ENCODE assay signal across 8 cellular contexts in the genomic region with DNA sequence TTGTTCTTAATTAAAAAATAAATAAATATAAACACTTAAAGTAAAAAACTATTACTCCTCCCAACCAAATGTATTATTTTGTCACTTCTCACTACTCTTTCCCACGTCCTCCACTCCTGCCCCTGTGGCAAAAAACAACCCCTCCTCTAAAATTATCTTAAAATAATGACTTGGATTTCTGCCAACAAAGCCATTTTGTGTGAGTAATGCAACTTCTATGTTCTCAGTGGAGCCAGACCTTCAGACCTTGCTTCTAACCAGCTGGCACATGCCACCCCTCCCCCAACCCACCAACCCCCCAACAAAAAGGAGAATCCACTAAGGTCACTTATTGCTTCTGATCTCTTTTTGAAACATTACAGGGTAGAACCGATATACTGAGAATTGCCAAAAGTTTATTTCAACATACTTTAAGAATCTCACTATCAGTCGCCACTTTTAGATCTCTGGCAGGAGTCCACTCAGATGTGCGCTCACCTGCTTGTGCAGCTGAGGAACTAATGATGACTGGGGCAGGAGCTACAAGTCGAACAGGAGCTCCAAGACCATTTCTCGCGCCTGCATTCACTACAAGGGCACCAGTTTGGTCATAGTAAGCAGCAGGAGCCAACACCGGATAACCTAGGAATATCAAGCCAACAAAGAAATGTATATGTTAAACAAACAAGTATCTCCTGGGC. TPM values are rescaled to one million over a fixed set of nuclear protein-coding genes. Genes with fewer than 3 reads are reported as not detected.
DNase-seq lines count a peak whose midpoint lies in the region; ATAC-seq and TF ChIP-seq lines count a peak whose summit lies in the region.

No MANE protein-coding gene starts in this region.

- peaks cover 65% of the 10 kb centered on the region for H3K4me1 Mint-ChIP-seq in chondrocyte (ENCODE audit: low read depth)
- no peaks in the 10 kb centered on the region for H3K4me1 Mint-ChIP-seq in neural progenitor cell
- peaks cover 9 to 12% (median 12%) of the 10 kb centered on the region in 4 donors for H3K4me1 Mint-ChIP-seq in CD4-positive, alpha-beta memory T cell

- no peaks in the 10 kb centered on the region for H3K4me1 ChIP-seq in neural progenitor cell
- H3K4me1 ChIP-seq in CD4-positive, alpha-beta memory T cell (ENCODE audit: insufficient read depth, low read length) = no peaks in the 10 kb centered on the region

- H3K36me3 Mint-ChIP-seq in chondrocyte (ENCODE audit: low read depth) = peaks cover 37% of the 10 kb centered on the region
- peaks cover 65% of the 10 kb centered on the region for H3K36me3 Mint-ChIP-seq in neural progenitor cell
- H3K36me3 Mint-ChIP-seq in CD4-positive, alpha-beta memory T cell = peaks cover 63 to 89% of the 10 kb centered on the region in 2 donors

- H3K9me3 ChIP-seq in neural progenitor cell (ENCODE audit: low read depth) = no peaks in the 10 kb centered on the region
- no peaks in the 10 kb centered on the region for H3K9me3 ChIP-seq in CD4-positive, alpha-beta memory T cell (ENCODE audit: control insufficient read depth in 1 of 2, low read length in 2 of 2)

- no peak overlapping the region for H2AFZ ChIP-seq in neural progenitor cell (replicated peaks)

- H3K27me3 ChIP-seq in neural progenitor cell = no peaks in the 10 kb centered on the region
- H3K27me3 ChIP-seq in CD4-positive, alpha-beta memory T cell (ENCODE audit: insufficient read depth, low read length) = no peaks in the 10 kb centered on the region

- H3K4me2 ChIP-seq in neural progenitor cell = no peak overlapping the region

- no peak for TF ChIP-seq CTCF in chondrocyte (IDR thresholded peaks at IDR 0.05)
- TF ChIP-seq CTCF in neural progenitor cell (IDR thresholded peaks at IDR 0.05) = no peak

- H3K4me3 ChIP-seq in neural progenitor cell = no peak overlapping the region
- no peak overlapping the region for H3K4me3 ChIP-seq in CD4-positive, alpha-beta memory T cell (ENCODE audit: low read length in 2 of 2)

- peak overlapping the region; percentile 48 for H3K27ac ChIP-seq in neural progenitor cell
- no peak overlapping the region for H3K27ac ChIP-seq in CD4-positive, alpha-beta memory T cell (ENCODE audit: low read depth, low read length)

- H3K27ac Mint-ChIP-seq in chondrocyte (ENCODE audit: unreplicated experiment) = peak overlapping the region; percentile 95
- H3K27ac Mint-ChIP-seq in neural progenitor cell = no peak overlapping the region
- peak overlapping the region in 3 of 7 donors; percentile 29 to 77 (median 50) for H3K27ac Mint-ChIP-seq in CD4-positive, alpha-beta memory T cell

- intact Hi-C loops in CD4-positive, alpha-beta memory T cell (cut with micrococcal nuclease) = no loop called here

- H3K27me3 Mint-ChIP-seq in chondrocyte (ENCODE audit: low read depth) = no peaks in the 10 kb centered on the region
- peaks cover 2% of the 10 kb centered on the region for H3K27me3 Mint-ChIP-seq in neural progenitor cell (ENCODE audit: insufficient read depth, low read depth)
- no peaks in the 10 kb centered on the region for H3K27me3 Mint-ChIP-seq in CD4-positive, alpha-beta memory T cell

- H4K20me1 ChIP-seq in neural progenitor cell (ENCODE audit: low read depth) = peaks cover 75% of the 10 kb centered on the region

- ATAC-seq in activated CD4-positive, CD25-positive, alpha-beta regulatory T cell treated with anti-CD3 and anti-CD28 coated beads, Interleukin-2, amount 50 U/mL, for 24 hours = no peak
- ATAC-seq in HG03159 (IDR thresholded peaks at IDR 0.05; ENCODE audit: unreplicated experiment) = no peak

- no peak overlapping the region for H3K9ac ChIP-seq in neural progenitor cell

- POLR2A ChIA-PET in CD4-positive, alpha-beta memory T cell (lab: Charles Lee; ENCODE audit: partially characterized antibody) = no interaction called here

- H3K79me2 ChIP-seq in neural progenitor cell (ENCODE audit: low read depth) = peaks cover 98% of the 10 kb centered on the region

- H3K36me3 ChIP-seq in neural progenitor cell = peaks cover 41% of the 10 kb centered on the region
- peaks cover 63% of the 10 kb centered on the region for H3K36me3 ChIP-seq in CD4-positive, alpha-beta memory T cell (ENCODE audit: insufficient read depth, low read length)

- H3K4me3 Mint-ChIP-seq in chondrocyte (ENCODE audit: unreplicated experiment) (peak overlapping the region; percentile 5), neural progenitor cell (no peak overlapping the region)
- H3K4me3 Mint-ChIP-seq in CD4-positive, alpha-beta memory T cell = no peak overlapping the region

- peaks cover 41% of the 10 kb centered on the region for H3F3A ChIP-seq in neural progenitor cell (ENCODE audit: low read depth)

- CTCF ChIA-PET in CD4-positive, alpha-beta memory T cell (lab: Charles Lee; ENCODE audit: partially characterized antibody) = no interaction called here

- no peaks in the 10 kb centered on the region for H3K9me3 Mint-ChIP-seq in chondrocyte (ENCODE audit: low read depth)
- H3K9me3 Mint-ChIP-seq in neural progenitor cell = no peaks in the 10 kb centered on the region
- no peaks in the 10 kb centered on the region for H3K9me3 Mint-ChIP-seq in CD4-positive, alpha-beta memory T cell

- peak; percentile 85 for DNase-seq in EH (ENCODE audit: low read depth)
- peak; percentile 82 for DNase-seq in NCI-H2081 treated with DMSO at 0.1 percent for 48 hours (lab: John Stamatoyannopoulos, UW)
- no peak for DNase-seq in chondrocyte (ENCODE audit: low spot score)
- DNase-seq in neural progenitor cell (ENCODE audit: low spot score) = no peak
- no peak for DNase-seq in RKO (ENCODE audit: low spot score)
- no peak for DNase-seq in CD4-positive, alpha-beta memory T cell

RNA-seq across cellular contexts. Expression of gene SDC3, which starts 58.3 kb away (rescaled TPM):
- 46.8 to 69.3 TPM (median 47.3 TPM) in 3 replicates for total RNA-seq in chondrocyte
- total RNA-seq in neural progenitor cell (ENCODE audit: low replicate concordance) = 23.0 and 45.1 TPM in 2 replicates
- total RNA-seq in CD4-positive, alpha-beta memory T cell = under 1 TPM; 0.29 to 0.64 TPM
- polyA plus RNA-seq in CD4-positive, alpha-beta memory T cell = not detected

Comparison
In these comparisons a context has a peak if more than half of its experiments do, and no peak if none do; other contexts are left out.
1. DNase-seq: peak in EH (single experiment) and NCI-H2081 treated with DMSO at 0.1 percent for 48 hours (single experiment); none in chondrocyte (single experiment), neural progenitor cell (single experiment), RKO (single experiment) and CD4-positive, alpha-beta memory T cell (0 of 5).
2. RNA of gene SDC3, which starts 58.3 kb away (total RNA-seq): 46.8 to 69.3 TPM in chondrocyte and 23.0 to 45.1 TPM in neural progenitor cell; 0.29 to 0.64 TPM in CD4-positive, alpha-beta memory T cell; every median in the first group is over 10 times any median in the second.